Comparison of ENCODE assay signal across 31 cellular contexts in genomic region chr20:33940701-33941100, GRCh38.
"Had no signal": no experiment of that assay in that cellular context is flagged by ENCODE, and none has a peak within 500 bp of the region (broad histone marks: within the 10 kb centered on the region; RNA-seq: fewer than 3 reads in every experiment).

No MANE protein-coding gene starts in this region.

- H3K9me3 ChIP-seq: adrenal gland, body of pancreas, colonic mucosa, gastrocnemius medialis, left lung, lower lobe of right lung, pancreas, psoas muscle, right atrium auricular region, stomach, suprapubic skin, tibial nerve had no signal

- H3K36me3 ChIP-seq: adrenal gland, cardiac muscle cell, colonic mucosa, gastrocnemius medialis, left lung, lower lobe of right lung, pancreas, right atrium auricular region, stomach, suprapubic skin, tibial nerve had no signal

- FAIRE-seq: islet of Langerhans, pancreas had no signal

- H3K4me3 ChIP-seq: adrenal gland, body of pancreas, cardiac muscle cell, colonic mucosa, gastrocnemius medialis, left lung, lower lobe of right lung, pancreas, psoas muscle, right atrium auricular region, stomach, suprapubic skin, tibial nerve had no signal

- H3K27me3 ChIP-seq: adrenal gland, body of pancreas, cardiac muscle cell, colonic mucosa, gastrocnemius medialis, left lung, pancreas, right atrium auricular region, stomach, suprapubic skin, tibial nerve had no signal

- H3K4me1 ChIP-seq: adrenal gland, body of pancreas, colonic mucosa, gastrocnemius medialis, left lung, lower lobe of right lung, pancreas, psoas muscle, right atrium auricular region, stomach, suprapubic skin, tibial nerve had no signal

- H3K27ac ChIP-seq: adrenal gland, body of pancreas, cardiac muscle cell, colonic mucosa, gastrocnemius medialis, left lung, lower lobe of right lung, pancreas, psoas muscle, right atrium auricular region, stomach, suprapubic skin, tibial nerve had no signal

- DNase-seq: activated CD4-positive, alpha-beta T cell treated with anti-CD3 and anti-CD28 coated beads for 4 hours; activated CD4-positive, alpha-beta T cell treated with anti-CD3 and anti-CD28 coated beads, Interleukin-2, amount 50 U/mL, for 48 hours; activated CD4-positive, CD25-positive, alpha-beta regulatory T cell; activated CD8-positive, alpha-beta memory T cell treated with anti-CD3 and anti-CD28 coated beads for 24 hours; activated effector memory CD4-positive, alpha-beta T cell treated with anti-CD3 and anti-CD28 coated beads, Interleukin-2, amount 50 U/mL, for 16 hours; activated naive CD4-positive, alpha-beta T cell treated with anti-CD3 and anti-CD28 coated beads for 36 hours; activated naive CD8-positive, alpha-beta T cell treated with anti-CD3 and anti-CD28 coated beads for 36 hours; adrenal gland; aorta; body of pancreas; cerebellar nuclear complex; colonic mucosa; effector memory CD4-positive, alpha-beta T cell; gastrocnemius medialis; glutamatergic neuron; left lung; lower lobe of right lung; mesenchymal stem cell; naive thymus-derived CD8-positive, alpha-beta T cell; nucleus accumbens; pancreas; psoas muscle; stimulated activated CD4-positive, alpha-beta T cell treated with anti-CD3 and anti-CD28 coated beads, Interleukin-15, amount 100 ng/mL, for 24 hours; stimulated activated CD4-positive, alpha-beta T cell treated with anti-CD3 and anti-CD28 coated beads, Interleukin-2, amount 100 ng/mL, for 24 hours; stimulated activated naive B cell treated with anti-CD40 and anti-IgM and Interleukin-4, amounts not matched to agents 10 μg/mL and 1 μg/mL and 100 μg/mL, for 72 hours; stomach had no signal

- ATAC-seq: body of pancreas; gastrocnemius medialis; left lung; lower lobe of right lung; naive thymus-derived CD8-positive, alpha-beta T cell; pancreas; psoas muscle had no signal
